ENCODE assay signal across 1 cellular context in the genomic region with DNA sequence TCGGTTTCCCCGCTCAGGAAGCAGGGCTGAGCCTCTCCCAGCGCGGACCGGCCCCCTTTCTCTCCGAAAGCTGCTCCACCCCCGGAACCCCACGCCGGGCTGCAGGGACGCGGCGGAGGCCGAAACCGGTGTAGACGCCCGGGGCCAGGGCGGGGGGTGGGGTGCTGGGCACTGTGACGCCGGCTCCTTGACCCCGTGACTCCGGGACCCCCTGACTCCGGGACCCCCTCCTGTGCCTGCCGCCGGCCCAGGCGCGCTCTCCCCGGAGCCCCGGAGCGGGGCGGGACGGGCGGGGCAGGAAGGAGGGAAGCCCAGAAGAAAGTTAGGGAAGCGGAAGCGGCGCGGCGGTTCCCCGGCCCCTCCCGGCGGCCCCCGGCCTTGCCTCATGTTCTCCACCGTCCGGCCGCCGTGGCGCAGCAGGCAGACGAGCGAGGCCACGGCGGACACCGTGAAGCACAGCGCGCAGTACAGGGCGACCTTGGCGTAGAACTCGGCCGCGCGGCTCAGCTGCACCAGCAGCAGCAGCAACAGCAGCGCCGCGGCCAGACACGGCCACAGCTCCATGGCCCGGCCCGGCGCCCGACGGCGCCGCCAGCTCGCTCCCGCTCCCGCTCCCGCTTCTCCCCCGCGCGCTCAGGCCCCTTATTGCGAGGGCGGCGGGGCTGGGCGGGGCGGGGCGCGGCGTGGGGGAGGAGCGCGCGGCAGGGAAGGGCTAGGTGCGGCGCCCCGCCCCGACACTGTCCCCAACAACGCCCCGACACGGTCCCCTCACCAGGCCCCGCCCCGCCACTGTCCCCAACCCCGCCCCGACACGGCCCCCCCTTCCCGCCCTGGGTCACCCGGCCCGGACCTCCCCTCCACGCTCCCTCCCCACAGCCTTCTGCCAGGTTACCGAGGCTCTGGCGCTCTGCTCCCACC.
A peak's percentile ranks its signal among the peaks of the same experiment; 100 is the strongest.
TF ChIP-seq lines count a peak whose summit lies in the region.

A gene (minus strand): TSS at position 664 of the 918 bp plus-strand sequence. CDS start 100 bp downstream, at position 564.

TF ChIP-seq in K562, 482 proteins besides CTCF, POLR2A, EP300 and RAD21 (continued from another document and continues in another):
- TF ChIP-seq, protein P1, sequence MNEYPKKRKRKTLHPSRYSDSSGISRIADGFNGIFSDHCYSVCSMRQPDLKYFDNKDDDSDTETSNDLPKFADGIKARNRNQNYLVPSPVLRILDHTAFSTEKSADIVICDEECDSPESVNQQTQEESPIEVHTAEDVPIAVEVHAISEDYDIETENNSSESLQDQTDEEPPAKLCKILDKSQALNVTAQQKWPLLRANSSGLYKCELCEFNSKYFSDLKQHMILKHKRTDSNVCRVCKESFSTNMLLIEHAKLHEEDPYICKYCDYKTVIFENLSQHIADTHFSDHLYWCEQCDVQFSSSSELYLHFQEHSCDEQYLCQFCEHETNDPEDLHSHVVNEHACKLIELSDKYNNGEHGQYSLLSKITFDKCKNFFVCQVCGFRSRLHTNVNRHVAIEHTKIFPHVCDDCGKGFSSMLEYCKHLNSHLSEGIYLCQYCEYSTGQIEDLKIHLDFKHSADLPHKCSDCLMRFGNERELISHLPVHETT (CRISPR knock-in tag; conservative IDR thresholded peaks at IDR 0.05 in 1 of 2, IDR thresholded peaks at IDR 0.05 in 1 of 2): peak in 1 of 2 experiments; percentile 96; a peak in 2 of 4 replicates
- TF ChIP-seq RFX5 (IDR thresholded peaks at IDR 0.05; ENCODE audit: low read depth, low read length): no peak
- TF ChIP-seq, protein P2, sequence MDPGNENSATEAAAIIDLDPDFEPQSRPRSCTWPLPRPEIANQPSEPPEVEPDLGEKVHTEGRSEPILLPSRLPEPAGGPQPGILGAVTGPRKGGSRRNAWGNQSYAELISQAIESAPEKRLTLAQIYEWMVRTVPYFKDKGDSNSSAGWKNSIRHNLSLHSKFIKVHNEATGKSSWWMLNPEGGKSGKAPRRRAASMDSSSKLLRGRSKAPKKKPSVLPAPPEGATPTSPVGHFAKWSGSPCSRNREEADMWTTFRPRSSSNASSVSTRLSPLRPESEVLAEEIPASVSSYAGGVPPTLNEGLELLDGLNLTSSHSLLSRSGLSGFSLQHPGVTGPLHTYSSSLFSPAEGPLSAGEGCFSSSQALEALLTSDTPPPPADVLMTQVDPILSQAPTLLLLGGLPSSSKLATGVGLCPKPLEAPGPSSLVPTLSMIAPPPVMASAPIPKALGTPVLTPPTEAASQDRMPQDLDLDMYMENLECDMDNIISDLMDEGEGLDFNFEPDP (CRISPR knock-in tag; IDR thresholded peaks at IDR 0.05): no peak
- TF ChIP-seq, protein P3, sequence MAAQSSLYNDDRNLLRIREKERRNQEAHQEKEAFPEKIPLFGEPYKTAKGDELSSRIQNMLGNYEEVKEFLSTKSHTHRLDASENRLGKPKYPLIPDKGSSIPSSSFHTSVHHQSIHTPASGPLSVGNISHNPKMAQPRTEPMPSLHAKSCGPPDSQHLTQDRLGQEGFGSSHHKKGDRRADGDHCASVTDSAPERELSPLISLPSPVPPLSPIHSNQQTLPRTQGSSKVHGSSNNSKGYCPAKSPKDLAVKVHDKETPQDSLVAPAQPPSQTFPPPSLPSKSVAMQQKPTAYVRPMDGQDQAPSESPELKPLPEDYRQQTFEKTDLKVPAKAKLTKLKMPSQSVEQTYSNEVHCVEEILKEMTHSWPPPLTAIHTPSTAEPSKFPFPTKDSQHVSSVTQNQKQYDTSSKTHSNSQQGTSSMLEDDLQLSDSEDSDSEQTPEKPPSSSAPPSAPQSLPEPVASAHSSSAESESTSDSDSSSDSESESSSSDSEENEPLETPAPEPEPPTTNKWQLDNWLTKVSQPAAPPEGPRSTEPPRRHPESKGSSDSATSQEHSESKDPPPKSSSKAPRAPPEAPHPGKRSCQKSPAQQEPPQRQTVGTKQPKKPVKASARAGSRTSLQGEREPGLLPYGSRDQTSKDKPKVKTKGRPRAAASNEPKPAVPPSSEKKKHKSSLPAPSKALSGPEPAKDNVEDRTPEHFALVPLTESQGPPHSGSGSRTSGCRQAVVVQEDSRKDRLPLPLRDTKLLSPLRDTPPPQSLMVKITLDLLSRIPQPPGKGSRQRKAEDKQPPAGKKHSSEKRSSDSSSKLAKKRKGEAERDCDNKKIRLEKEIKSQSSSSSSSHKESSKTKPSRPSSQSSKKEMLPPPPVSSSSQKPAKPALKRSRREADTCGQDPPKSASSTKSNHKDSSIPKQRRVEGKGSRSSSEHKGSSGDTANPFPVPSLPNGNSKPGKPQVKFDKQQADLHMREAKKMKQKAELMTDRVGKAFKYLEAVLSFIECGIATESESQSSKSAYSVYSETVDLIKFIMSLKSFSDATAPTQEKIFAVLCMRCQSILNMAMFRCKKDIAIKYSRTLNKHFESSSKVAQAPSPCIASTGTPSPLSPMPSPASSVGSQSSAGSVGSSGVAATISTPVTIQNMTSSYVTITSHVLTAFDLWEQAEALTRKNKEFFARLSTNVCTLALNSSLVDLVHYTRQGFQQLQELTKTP (IDR thresholded peaks at IDR 0.05; ENCODE audit: low read depth in 1 of 2, partially characterized antibody in 2 of 2): no peak
- TF ChIP-seq DDX20 (tag; IDR thresholded peaks at IDR 0.05; ENCODE audit: low read depth): no peak
- no peak for TF ChIP-seq SMAD1 (IDR thresholded peaks at IDR 0.05; ENCODE audit: low read depth, low read length, partially characterized antibody)
- TF ChIP-seq, protein P4, sequence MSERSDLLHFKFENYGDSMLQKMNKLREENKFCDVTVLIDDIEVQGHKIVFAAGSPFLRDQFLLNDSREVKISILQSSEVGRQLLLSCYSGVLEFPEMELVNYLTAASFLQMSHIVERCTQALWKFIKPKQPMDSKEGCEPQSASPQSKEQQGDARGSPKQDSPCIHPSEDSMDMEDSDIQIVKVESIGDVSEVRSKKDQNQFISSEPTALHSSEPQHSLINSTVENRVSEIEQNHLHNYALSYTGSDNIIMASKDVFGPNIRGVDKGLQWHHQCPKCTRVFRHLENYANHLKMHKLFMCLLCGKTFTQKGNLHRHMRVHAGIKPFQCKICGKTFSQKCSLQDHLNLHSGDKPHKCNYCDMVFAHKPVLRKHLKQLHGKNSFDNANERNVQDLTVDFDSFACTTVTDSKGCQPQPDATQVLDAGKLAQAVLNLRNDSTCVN (CRISPR knock-in tag; IDR thresholded peaks at IDR 0.05): no peak
- no peak for TF ChIP-seq NCOA1 (IDR thresholded peaks at IDR 0.05; ENCODE audit: low read depth)
- TF ChIP-seq CHD4 (IDR thresholded peaks at IDR 0.05; ENCODE audit: insufficient read depth, insufficient replicate concordance, low read depth, low read length, poor library complexity, severe bottlenecking): no peak
- no peak for TF ChIP-seq ZNF780A (CRISPR knock-in tag; IDR thresholded peaks at IDR 0.05)
- TF ChIP-seq GABPA (tag; conservative IDR thresholded peaks at IDR 0.05; ENCODE audit: low read depth): peak; percentile 90
- TF ChIP-seq, protein P5, sequence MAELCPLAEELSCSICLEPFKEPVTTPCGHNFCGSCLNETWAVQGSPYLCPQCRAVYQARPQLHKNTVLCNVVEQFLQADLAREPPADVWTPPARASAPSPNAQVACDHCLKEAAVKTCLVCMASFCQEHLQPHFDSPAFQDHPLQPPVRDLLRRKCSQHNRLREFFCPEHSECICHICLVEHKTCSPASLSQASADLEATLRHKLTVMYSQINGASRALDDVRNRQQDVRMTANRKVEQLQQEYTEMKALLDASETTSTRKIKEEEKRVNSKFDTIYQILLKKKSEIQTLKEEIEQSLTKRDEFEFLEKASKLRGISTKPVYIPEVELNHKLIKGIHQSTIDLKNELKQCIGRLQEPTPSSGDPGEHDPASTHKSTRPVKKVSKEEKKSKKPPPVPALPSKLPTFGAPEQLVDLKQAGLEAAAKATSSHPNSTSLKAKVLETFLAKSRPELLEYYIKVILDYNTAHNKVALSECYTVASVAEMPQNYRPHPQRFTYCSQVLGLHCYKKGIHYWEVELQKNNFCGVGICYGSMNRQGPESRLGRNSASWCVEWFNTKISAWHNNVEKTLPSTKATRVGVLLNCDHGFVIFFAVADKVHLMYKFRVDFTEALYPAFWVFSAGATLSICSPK (IDR thresholded peaks at IDR 0.05; ENCODE audit: borderline replicate concordance): no peak
- TF ChIP-seq MECOM (CRISPR knock-in tag; IDR thresholded peaks at IDR 0.05): no peak
- no peak for TF ChIP-seq ZNF644 (tag; IDR thresholded peaks at IDR 0.05; ENCODE audit: low read depth)
- TF ChIP-seq ILF3 (IDR thresholded peaks at IDR 0.05; ENCODE audit: borderline replicate concordance): no peak; the same call in 1 of the 2 replicates
- TF ChIP-seq ZNF699 (CRISPR knock-in tag; IDR thresholded peaks at IDR 0.05; ENCODE audit: insufficient replicate concordance): no peak
- no peak for TF ChIP-seq MEIS2 (IDR thresholded peaks at IDR 0.05; ENCODE audit: partially characterized antibody)
- TF ChIP-seq NFXL1 (CRISPR knock-in tag; IDR thresholded peaks at IDR 0.05): no peak
- TF ChIP-seq, protein P6, sequence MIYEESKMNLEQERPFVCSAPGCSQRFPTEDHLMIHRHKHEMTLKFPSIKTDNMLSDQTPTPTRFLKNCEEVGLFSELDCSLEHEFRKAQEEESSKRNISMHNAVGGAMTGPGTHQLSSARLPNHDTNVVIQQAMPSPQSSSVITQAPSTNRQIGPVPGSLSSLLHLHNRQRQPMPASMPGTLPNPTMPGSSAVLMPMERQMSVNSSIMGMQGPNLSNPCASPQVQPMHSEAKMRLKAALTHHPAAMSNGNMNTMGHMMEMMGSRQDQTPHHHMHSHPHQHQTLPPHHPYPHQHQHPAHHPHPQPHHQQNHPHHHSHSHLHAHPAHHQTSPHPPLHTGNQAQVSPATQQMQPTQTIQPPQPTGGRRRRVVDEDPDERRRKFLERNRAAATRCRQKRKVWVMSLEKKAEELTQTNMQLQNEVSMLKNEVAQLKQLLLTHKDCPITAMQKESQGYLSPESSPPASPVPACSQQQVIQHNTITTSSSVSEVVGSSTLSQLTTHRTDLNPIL (CRISPR knock-in tag; IDR thresholded peaks at IDR 0.05): no peak
- no peak for TF ChIP-seq PHF21A (IDR thresholded peaks at IDR 0.05; ENCODE audit: borderline replicate concordance, low read depth)
- no peak for TF ChIP-seq KDM1A (IDR thresholded peaks at IDR 0.05)
- TF ChIP-seq MAFF (IDR thresholded peaks at IDR 0.05; ENCODE audit: low read length): no peak
- peak; percentile 47; the same call in 1 of the 2 replicates for TF ChIP-seq ZNF263 (CRISPR knock-in tag; IDR thresholded peaks at IDR 0.05; ENCODE audit: borderline replicate concordance)
- TF ChIP-seq ZFP36 (IDR thresholded peaks at IDR 0.05; ENCODE audit: low read depth, low read length, partially characterized antibody): no peak
- no peak for TF ChIP-seq PHB (CRISPR knock-in tag; IDR thresholded peaks at IDR 0.05)
- TF ChIP-seq, protein P7, sequence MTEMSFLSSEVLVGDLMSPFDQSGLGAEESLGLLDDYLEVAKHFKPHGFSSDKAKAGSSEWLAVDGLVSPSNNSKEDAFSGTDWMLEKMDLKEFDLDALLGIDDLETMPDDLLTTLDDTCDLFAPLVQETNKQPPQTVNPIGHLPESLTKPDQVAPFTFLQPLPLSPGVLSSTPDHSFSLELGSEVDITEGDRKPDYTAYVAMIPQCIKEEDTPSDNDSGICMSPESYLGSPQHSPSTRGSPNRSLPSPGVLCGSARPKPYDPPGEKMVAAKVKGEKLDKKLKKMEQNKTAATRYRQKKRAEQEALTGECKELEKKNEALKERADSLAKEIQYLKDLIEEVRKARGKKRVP (CRISPR knock-in tag; IDR thresholded peaks at IDR 0.05): no peak
- no peak for TF ChIP-seq COPS2 (conservative IDR thresholded peaks at IDR 0.05)
- no peak for TF ChIP-seq JUNB (CRISPR knock-in tag; conservative IDR thresholded peaks at IDR 0.05)
- no peak for TF ChIP-seq SAP30 (IDR thresholded peaks at IDR 0.05; ENCODE audit: borderline replicate concordance, insufficient read depth, low read depth, low read length, poor library complexity, severe bottlenecking)
- TF ChIP-seq KAT7 (CRISPR knock-in tag; IDR thresholded peaks at IDR 0.05; ENCODE audit: borderline replicate concordance): 0 out of 2 replicates have a peak, but pooled peaks have one; percentile 57
- TF ChIP-seq CBFA2T2 (conservative IDR thresholded peaks at IDR 0.05): no peak
- peak; percentile 55 for TF ChIP-seq ESRRA (IDR thresholded peaks at IDR 0.05; ENCODE audit: borderline replicate concordance, low read depth)
- no peak for TF ChIP-seq ARHGAP35 (IDR thresholded peaks at IDR 0.05; ENCODE audit: partially characterized antibody)
- peak; percentile 85 for TF ChIP-seq CXXC5 (CRISPR knock-in tag; IDR thresholded peaks at IDR 0.05)
- TF ChIP-seq, protein P8, sequence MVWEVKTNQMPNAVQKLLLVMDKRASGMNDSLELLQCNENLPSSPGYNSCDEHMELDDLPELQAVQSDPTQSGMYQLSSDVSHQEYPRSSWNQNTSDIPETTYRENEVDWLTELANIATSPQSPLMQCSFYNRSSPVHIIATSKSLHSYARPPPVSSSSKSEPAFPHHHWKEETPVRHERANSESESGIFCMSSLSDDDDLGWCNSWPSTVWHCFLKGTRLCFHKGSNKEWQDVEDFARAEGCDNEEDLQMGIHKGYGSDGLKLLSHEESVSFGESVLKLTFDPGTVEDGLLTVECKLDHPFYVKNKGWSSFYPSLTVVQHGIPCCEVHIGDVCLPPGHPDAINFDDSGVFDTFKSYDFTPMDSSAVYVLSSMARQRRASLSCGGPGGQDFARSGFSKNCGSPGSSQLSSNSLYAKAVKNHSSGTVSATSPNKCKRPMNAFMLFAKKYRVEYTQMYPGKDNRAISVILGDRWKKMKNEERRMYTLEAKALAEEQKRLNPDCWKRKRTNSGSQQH (CRISPR knock-in tag; IDR thresholded peaks at IDR 0.05): no peak
- TF ChIP-seq, protein P9, sequence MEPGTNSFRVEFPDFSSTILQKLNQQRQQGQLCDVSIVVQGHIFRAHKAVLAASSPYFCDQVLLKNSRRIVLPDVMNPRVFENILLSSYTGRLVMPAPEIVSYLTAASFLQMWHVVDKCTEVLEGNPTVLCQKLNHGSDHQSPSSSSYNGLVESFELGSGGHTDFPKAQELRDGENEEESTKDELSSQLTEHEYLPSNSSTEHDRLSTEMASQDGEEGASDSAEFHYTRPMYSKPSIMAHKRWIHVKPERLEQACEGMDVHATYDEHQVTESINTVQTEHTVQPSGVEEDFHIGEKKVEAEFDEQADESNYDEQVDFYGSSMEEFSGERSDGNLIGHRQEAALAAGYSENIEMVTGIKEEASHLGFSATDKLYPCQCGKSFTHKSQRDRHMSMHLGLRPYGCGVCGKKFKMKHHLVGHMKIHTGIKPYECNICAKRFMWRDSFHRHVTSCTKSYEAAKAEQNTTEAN (CRISPR knock-in tag; IDR thresholded peaks at IDR 0.05): no peak
- TF ChIP-seq, protein P10, sequence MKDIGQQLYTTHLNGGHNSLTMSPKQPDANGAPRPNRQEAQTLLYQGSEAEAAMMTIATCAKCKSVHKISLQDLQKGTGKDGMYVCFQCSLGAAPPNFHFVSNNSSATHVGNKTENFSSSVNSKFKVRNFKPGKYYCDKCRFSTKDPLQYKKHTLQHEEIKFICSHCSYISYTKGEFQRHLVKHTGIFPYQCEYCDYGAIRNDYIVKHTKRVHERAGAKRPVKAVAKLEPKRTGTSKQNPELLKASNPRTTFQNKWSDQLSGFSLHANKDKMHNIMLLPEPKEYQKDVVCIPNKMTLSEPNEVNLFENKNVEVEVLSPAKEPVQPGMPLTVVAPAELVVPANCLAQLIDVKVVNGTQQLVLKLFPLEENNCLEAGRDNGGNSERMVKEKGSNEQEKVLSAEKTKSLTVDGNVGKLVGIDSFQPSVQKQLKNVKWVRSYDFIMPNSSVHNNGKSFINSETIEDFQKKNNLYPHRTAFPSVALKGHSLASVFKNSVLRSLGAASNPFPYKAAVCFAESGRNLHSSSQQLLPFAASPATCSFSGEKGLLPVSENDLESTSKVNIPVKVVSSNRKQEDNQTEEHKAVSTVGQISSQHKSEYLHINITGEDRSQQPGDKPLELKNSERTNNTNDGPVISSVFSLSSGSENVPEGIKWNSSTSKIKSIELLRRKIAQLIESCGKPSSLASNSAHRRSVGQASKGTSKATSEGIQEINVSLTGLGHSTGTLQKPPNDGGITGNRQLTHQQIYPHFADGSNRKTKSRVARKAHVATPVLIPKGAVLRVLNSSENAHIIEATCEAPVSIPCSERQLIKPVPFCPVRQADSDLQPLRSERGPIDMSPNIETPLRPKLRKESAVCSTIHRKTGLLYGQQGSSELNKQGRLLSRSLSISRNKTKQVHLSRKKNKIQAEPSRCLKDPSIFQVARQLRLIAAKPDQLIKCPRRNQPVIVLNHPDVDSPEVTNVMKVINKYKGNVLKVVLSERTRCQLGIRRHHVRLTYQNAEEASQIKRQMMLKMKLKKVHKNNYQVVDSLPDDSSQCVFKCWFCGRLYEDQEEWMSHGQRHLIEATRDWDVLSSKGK (CRISPR knock-in tag; IDR thresholded peaks at IDR 0.05): no peak
